Comparison of ENCODE assay signal across 8 cellular contexts in the genomic region with DNA sequence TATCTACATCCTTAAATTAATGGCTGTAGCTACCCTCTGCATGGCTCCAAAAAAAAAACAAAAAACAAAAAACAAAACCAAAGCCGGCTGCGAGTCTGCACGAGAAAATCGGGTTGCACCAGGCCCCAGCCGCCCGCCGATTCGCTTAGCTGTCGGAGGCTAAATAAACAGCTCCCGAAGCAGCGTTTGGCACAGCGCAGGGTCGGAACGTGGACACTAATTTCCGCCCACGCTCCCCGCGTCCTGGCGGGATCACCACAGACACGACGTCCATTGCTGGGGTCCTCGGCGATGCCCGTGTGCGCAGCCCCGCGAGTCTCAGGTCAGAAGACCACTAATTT. TPM values are rescaled to one million over a fixed set of nuclear protein-coding genes. Genes with fewer than 3 reads are reported as not detected.
DNase-seq lines count a peak whose midpoint lies in the region; ATAC-seq and TF ChIP-seq lines count a peak whose summit lies in the region.

No MANE protein-coding gene starts in this region.

- H3K9me3 ChIP-seq in MM.1S (replicated peaks; ENCODE audit: insufficient read depth, low read length), result no peaks in the 10 kb centered on the region
- no peaks in the 10 kb centered on the region for H3K9me3 ChIP-seq in WERI-Rb-1 (ENCODE audit: severe bottlenecking)
- no peaks in the 10 kb centered on the region for H3K9me3 ChIP-seq in colonic mucosa
- H3K9me3 ChIP-seq in lower lobe of right lung, result no peaks in the 10 kb centered on the region

- TF ChIP-seq CTCF in MM.1S (IDR thresholded peaks at IDR 0.05; ENCODE audit: low read length) (no peak), WERI-Rb-1 (IDR thresholded peaks at IDR 0.05; ENCODE audit: low read depth, low read length) (no peak), colonic mucosa (IDR thresholded peaks at IDR 0.05) (no peak), lower lobe of right lung (IDR thresholded peaks at IDR 0.05) (no peak)

- peaks cover 44% of the 10 kb centered on the region for H3K79me2 ChIP-seq in MM.1S (ENCODE audit: low read length)

- no peaks in the 10 kb centered on the region for H3K9me2 ChIP-seq in MM.1S (replicated peaks; ENCODE audit: insufficient read depth, low read length)

- H3K9ac ChIP-seq in MM.1S (ENCODE audit: low read length) (peak overlapping the region; percentile 85), colonic mucosa (ENCODE audit: low read depth in 2 of 2, low read length in 2 of 2) (peak overlapping the region; percentile 91 to 96)

- H3K27me3 ChIP-seq in MM.1S (replicated peaks; ENCODE audit: insufficient read depth, low read length) (no peaks in the 10 kb centered on the region), WERI-Rb-1 (ENCODE audit: insufficient read depth, low read depth, severe bottlenecking) (no peaks in the 10 kb centered on the region), colonic mucosa (no peaks in the 10 kb centered on the region), lower lobe of right lung (ENCODE audit: low read depth) (no peaks in the 10 kb centered on the region)

- peaks cover 7% of the 10 kb centered on the region for H3F3A ChIP-seq in MM.1S (ENCODE audit: insufficient read depth, low read length)

- H3K4me1 ChIP-seq in MM.1S (ENCODE audit: low read length) (peaks cover 17% of the 10 kb centered on the region; the same call in 1 of the 2 replicates), colonic mucosa (no peaks in the 10 kb centered on the region), lower lobe of right lung (peaks cover 48% of the 10 kb centered on the region)

- H3K4me3 ChIP-seq in MM.1S (ENCODE audit: low read length) (peak overlapping the region; percentile 92), WERI-Rb-1 (ENCODE audit: low read depth, low read length) (peak overlapping the region; percentile 83), colonic mucosa (peak overlapping the region; percentile 78), lower lobe of right lung (peak overlapping the region; percentile 84)

- peak overlapping the region; percentile 77 for H3K27ac ChIP-seq in MM.1S (ENCODE audit: low read length)
- H3K27ac ChIP-seq in WERI-Rb-1, result peak overlapping the region; percentile 98
- peak overlapping the region; percentile 91 for H3K27ac ChIP-seq in colonic mucosa
- H3K27ac ChIP-seq in lower lobe of right lung, result peak overlapping the region; percentile 98

- peak overlapping the region; percentile 97 for H2AFZ ChIP-seq in MM.1S (ENCODE audit: low read length)

- no peaks in the 10 kb centered on the region for H3K36me3 ChIP-seq in MM.1S (replicated peaks; ENCODE audit: insufficient read depth, low read length)
- H3K36me3 ChIP-seq in WERI-Rb-1, result peaks cover 8% of the 10 kb centered on the region
- no peaks in the 10 kb centered on the region for H3K36me3 ChIP-seq in colonic mucosa
- H3K36me3 ChIP-seq in lower lobe of right lung, result no peaks in the 10 kb centered on the region

- intact Hi-C loops in colonic mucosa (cut with DNase I), result no loop called here
- intact Hi-C loops in lower lobe of right lung (cut with DNase I), result no loop called here

- peak; percentile 59 for DNase-seq in Ammon's horn (ENCODE audit: low spot score)
- peak; percentile 68 for DNase-seq in MM.1S
- DNase-seq in WERI-Rb-1, result peak; percentile 43
- DNase-seq in colonic mucosa, result peak; percentile 62
- DNase-seq in lower lobe of right lung, result peak; percentile 83
- DNase-seq in stimulated activated CD8-positive, alpha-beta memory T cell treated with anti-CD3 and anti-CD28 coated beads, Interleukin-12 subunit alpha, Interleukin-12 subunit beta, amount 100 ng/mL, for 4 hours (ENCODE audit: low read depth), result peak; percentile 25

- H3K4me2 ChIP-seq in MM.1S (ENCODE audit: low read depth, low read length), result peak overlapping the region; percentile 76

- ATAC-seq in GM21360 (IDR thresholded peaks at IDR 0.05; ENCODE audit: unreplicated experiment) (peak; percentile 20), lower lobe of right lung (peak; percentile 69 to 73), HG03457 (IDR thresholded peaks at IDR 0.05; ENCODE audit: unreplicated experiment) (no peak)

- no peaks in the 10 kb centered on the region for H4K20me1 ChIP-seq in MM.1S (ENCODE audit: insufficient read depth, low read length)

RNA-seq across cellular contexts. Expression of a gene that starts 0.7 kb away (rescaled TPM):
- 10 to 100 TPM; 26.9 to 41.9 TPM for total RNA-seq in colonic mucosa
- 66.3 TPM for total RNA-seq in lower lobe of right lung

RNA-seq across cellular contexts. Expression of a gene that starts 40.8 kb away (rescaled TPM):
- total RNA-seq in colonic mucosa (10 to 100 TPM; 19.4 to 28.8 TPM), lower lobe of right lung (12.2 TPM)

Comparison
In these comparisons a context has a peak if more than half of its experiments do, and no peak if none do; other contexts are left out.
1. DNase-seq: peak in every context shown above with its lines; median percentile 83 in lower lobe of right lung; 68 in MM.1S; 62 in colonic mucosa; 59 in Ammon's horn; 43 in WERI-Rb-1; 25 in stimulated activated CD8-positive, alpha-beta memory T cell treated with anti-CD3 and anti-CD28 coated beads, Interleukin-12 subunit alpha, Interleukin-12 subunit beta, amount 100 ng/mL, for 4 hours.